ENCODE assay signal across 18 cellular contexts in genomic region chr1:22553104-22553880, GRCh38. TPM values are rescaled to one million over a fixed set of nuclear protein-coding genes. Genes with fewer than 3 reads are reported as not detected.
A peak's percentile ranks its signal among the peaks of the same experiment; 100 is the strongest.
DNase-seq lines count a peak whose midpoint lies in the region; ATAC-seq and TF ChIP-seq lines count a peak whose summit lies in the region.
"Had no signal": no experiment of that assay in that cellular context is flagged by ENCODE, and none has a peak within 500 bp of the region (broad histone marks: within the 10 kb centered on the region; RNA-seq: fewer than 3 reads in every experiment).

No MANE protein-coding gene starts in this region.

- H4K91ac ChIP-seq in neuronal stem cell (ENCODE audit: low read depth, low read length, poor library complexity): peak overlapping the region; percentile 41

- TF ChIP-seq RAD21 in SK-N-SH (IDR thresholded peaks at IDR 0.05; ENCODE audit: low read length): no peak

- POLR2A ChIA-PET in SK-N-SH (lab: Yijun Ruan, JAX): no interaction called here

- H3K4me1 ChIP-seq in SK-N-SH (ENCODE audit: control insufficient read depth in 1 of 2, insufficient read depth in 2 of 2, low read depth in 1 of 2, low read length in 1 of 2): peaks cover 0 to 43% of the 10 kb centered on the region in 2 experiments; a peak in 1 of 4 replicates
- no peaks in the 10 kb centered on the region for H3K4me1 ChIP-seq in colonic mucosa
- peaks cover 14 to 21% of the 10 kb centered on the region in 2 donors for H3K4me1 ChIP-seq in neuronal stem cell (ENCODE audit: control insufficient read depth in 2 of 2, insufficient read depth in 1 of 2, low read depth in 1 of 2, low read length in 2 of 2)
- H3K4me1 ChIP-seq: BLaER1, Caco-2 had no signal

- H3K36me3 ChIP-seq in SK-N-SH (replicated peaks in 1 of 2; ENCODE audit: control insufficient read depth in 1 of 2, insufficient read depth in 2 of 2, low read length in 1 of 2): no peaks in the 10 kb centered on the region
- H3K36me3 ChIP-seq in colonic mucosa: no peaks in the 10 kb centered on the region
- no peaks in the 10 kb centered on the region for H3K36me3 ChIP-seq in neuronal stem cell (replicated peaks in 1 of 2; ENCODE audit: control insufficient read depth in 2 of 2, insufficient read depth in 2 of 2, low read length in 2 of 2)
- H3K36me3 ChIP-seq: BLaER1 had no signal

- H3K27me3 ChIP-seq in SK-N-SH (ENCODE audit: insufficient read depth) (no peaks in the 10 kb centered on the region; the same call in 1 of the 2 replicates), colonic mucosa (peaks cover 10% of the 10 kb centered on the region), neuronal stem cell (ENCODE audit: control insufficient read depth in 3 of 3, insufficient read depth in 3 of 3, low read depth in 1 of 3, low read length in 3 of 3) (peaks cover 0 to 86% (median 17%) of the 10 kb centered on the region in 3 experiments)

- H3K27ac ChIP-seq in SK-N-SH (ENCODE audit: low read depth in 2 of 2, low read length in 1 of 2) (0 out of 4 replicates have a peak overlapping the region, but pooled peaks of 1 of the 2 experiments have one; percentile 14), colonic mucosa (no peak overlapping the region), neuronal stem cell (replicated peaks; ENCODE audit: low read length) (no peak overlapping the region)
- H3K27ac ChIP-seq: 22Rv1, BLaER1, GM23248 had no signal

- no peaks in the 10 kb centered on the region for H4K20me1 ChIP-seq in SK-N-SH (ENCODE audit: insufficient read depth)
- H4K20me1 ChIP-seq: BLaER1 had no signal

- H3K4ac ChIP-seq in neuronal stem cell (ENCODE audit: low read length): no peak overlapping the region

- ATAC-seq in SK-N-SH treated with all-trans-retinoic acid at 6 μM for 48 hours (no peak), GM18867 (IDR thresholded peaks at IDR 0.05; ENCODE audit: unreplicated experiment) (no peak), GM18873 (IDR thresholded peaks at IDR 0.05; ENCODE audit: low FRiP score, unreplicated experiment) (no peak)

- H3K14ac ChIP-seq in neuronal stem cell (ENCODE audit: low read length): peak overlapping the region; percentile 28

- no peaks in the 10 kb centered on the region for H3K79me2 ChIP-seq in SK-N-SH (ENCODE audit: insufficient read depth)

- H3K9me3 ChIP-seq in SK-N-SH: no peaks in the 10 kb centered on the region
- H3K9me3 ChIP-seq in colonic mucosa: no peaks in the 10 kb centered on the region
- no peaks in the 10 kb centered on the region for H3K9me3 ChIP-seq in neuronal stem cell (replicated peaks in 1 of 2; ENCODE audit: control insufficient read depth in 2 of 2, insufficient read depth in 1 of 2, low read depth in 1 of 2, low read length in 2 of 2)
- H3K9me3 ChIP-seq: BLaER1, Caco-2 had no signal

- no peak overlapping the region for H2BK5ac ChIP-seq in neuronal stem cell (ENCODE audit: low read length)

- no peak for TF ChIP-seq CTCF in SK-N-SH (IDR thresholded peaks at IDR 0.05)
- TF ChIP-seq CTCF in colonic mucosa (IDR thresholded peaks at IDR 0.05): no peak

- peak overlapping the region; percentile 67 for H3K23ac ChIP-seq in neuronal stem cell (ENCODE audit: low read depth, low read length, poor library complexity)

- H3K4me3 ChIP-seq in SK-N-SH (ENCODE audit: low read depth in 2 of 2, low read length in 1 of 2) (no peak overlapping the region), colonic mucosa (no peak overlapping the region), neuronal stem cell (ENCODE audit: low read length in 2 of 2) (no peak overlapping the region)
- H3K4me3 ChIP-seq: BLaER1, GM23248, K562 had no signal

- intact Hi-C loops in colonic mucosa (cut with DNase I): no loop called here

- 51% methylated on average over 17 of the region's 18 CpGs for WGBS in SK-N-SH (ENCODE audit: low lambda C conversion rate)
- no CpG with 5 or more reads among the region's 18 CpGs for WGBS in neuronal stem cell (ENCODE audit: extremely low coverage in 2 of 2, insufficient read length in 2 of 2, insufficient replicate concordance in 1 of 2), 2 donors

- H2BK120ac ChIP-seq in neuronal stem cell (ENCODE audit: low read depth, low read length): no peak overlapping the region

- peak overlapping the region; percentile 41 for H3K18ac ChIP-seq in neuronal stem cell (ENCODE audit: low read length)

- H2AFZ ChIP-seq in SK-N-SH (ENCODE audit: low read depth) (no peak overlapping the region), neuronal stem cell (ENCODE audit: low read length) (no peak overlapping the region)
- H2AFZ ChIP-seq: GM23248 had no signal

- no peaks in the 10 kb centered on the region for H3K9me2 ChIP-seq in SK-N-SH

- H3F3A ChIP-seq in SK-N-SH (replicated peaks; ENCODE audit: insufficient read depth): no peaks in the 10 kb centered on the region

- peaks cover 2% of the 10 kb centered on the region for H3K79me1 ChIP-seq in neuronal stem cell (ENCODE audit: low read depth, low read length)

- DNase-seq in SK-N-SH (peak; percentile 65), colonic mucosa (peak; percentile 50), neuronal stem cell (ENCODE audit: low spot score) (no peak), anterior cingulate cortex (lab: John Stamatoyannopoulos, UW) (no peak)
- no peak for DNase-seq in stimulated activated CD4-positive, alpha-beta T cell treated with anti-CD3 and anti-CD28 coated beads, Interleukin-15, amount 100 ng/mL, for 24 hours
- DNase-seq: Caco-2; CD8-positive, alpha-beta memory T cell; DND-41; GDM1; GM23248; H7 had no signal

- H3K9ac ChIP-seq in SK-N-SH (no peak overlapping the region), colonic mucosa (ENCODE audit: low read depth in 2 of 2, low read length in 2 of 2) (no peak overlapping the region), neuronal stem cell (ENCODE audit: low read depth, low read length, poor library complexity) (peak overlapping the region; percentile 12)
- H3K9ac ChIP-seq: BLaER1, GM23248 had no signal

- H3K4me2 ChIP-seq in SK-N-SH (no peak overlapping the region), neuronal stem cell (ENCODE audit: insufficient read depth, low read length, poor library complexity, severe bottlenecking) (no peak overlapping the region)
- H3K4me2 ChIP-seq: BLaER1 had no signal

- peak overlapping the region; percentile 78 for H2AK5ac ChIP-seq in neuronal stem cell (ENCODE audit: low read depth, low read length)

- no peak overlapping the region for H2BK15ac ChIP-seq in neuronal stem cell (ENCODE audit: low read length)

- no peak overlapping the region for H2BK12ac ChIP-seq in neuronal stem cell (ENCODE audit: low read length)

- no peak for TF ChIP-seq EP300 in SK-N-SH (IDR thresholded peaks at IDR 0.05; ENCODE audit: borderline replicate concordance in 1 of 2, low read depth in 1 of 2, low read length in 1 of 2)

- CTCF ChIA-PET in SK-N-SH (lab: Yijun Ruan, JAX): interaction anchor here (1.6 kb wide), 1 partner anchor 9 kb away, joined by 5 read pairs; no protein-coding TSS in a partner anchor

- H4K8ac ChIP-seq in neuronal stem cell (ENCODE audit: low read depth, low read length): no peak overlapping the region

TF ChIP-seq in SK-N-SH, 30 proteins besides CTCF, POLR2A, EP300 and RAD21:
- TF ChIP-seq JUND (IDR thresholded peaks at IDR 0.05): no peak

TF ChIP-seq in SK-N-SH treated with all-trans-retinoic acid at 6 μM for 48 hours, 23 proteins besides CTCF, POLR2A, EP300 and RAD21 (continues in another document):
- TF ChIP-seq ISL1 (CRISPR knock-in tag; IDR thresholded peaks at IDR 0.05) (no peak), TOX (CRISPR knock-in tag; IDR thresholded peaks at IDR 0.05; ENCODE audit: borderline replicate concordance) (no peak), OSR1 (CRISPR knock-in tag; IDR thresholded peaks at IDR 0.05) (no peak), CREB5 (CRISPR knock-in tag; IDR thresholded peaks at IDR 0.05; ENCODE audit: low read depth) (no peak), CSRNP3 (CRISPR knock-in tag; IDR thresholded peaks at IDR 0.05) (no peak)
- TF ChIP-seq, protein P1, sequence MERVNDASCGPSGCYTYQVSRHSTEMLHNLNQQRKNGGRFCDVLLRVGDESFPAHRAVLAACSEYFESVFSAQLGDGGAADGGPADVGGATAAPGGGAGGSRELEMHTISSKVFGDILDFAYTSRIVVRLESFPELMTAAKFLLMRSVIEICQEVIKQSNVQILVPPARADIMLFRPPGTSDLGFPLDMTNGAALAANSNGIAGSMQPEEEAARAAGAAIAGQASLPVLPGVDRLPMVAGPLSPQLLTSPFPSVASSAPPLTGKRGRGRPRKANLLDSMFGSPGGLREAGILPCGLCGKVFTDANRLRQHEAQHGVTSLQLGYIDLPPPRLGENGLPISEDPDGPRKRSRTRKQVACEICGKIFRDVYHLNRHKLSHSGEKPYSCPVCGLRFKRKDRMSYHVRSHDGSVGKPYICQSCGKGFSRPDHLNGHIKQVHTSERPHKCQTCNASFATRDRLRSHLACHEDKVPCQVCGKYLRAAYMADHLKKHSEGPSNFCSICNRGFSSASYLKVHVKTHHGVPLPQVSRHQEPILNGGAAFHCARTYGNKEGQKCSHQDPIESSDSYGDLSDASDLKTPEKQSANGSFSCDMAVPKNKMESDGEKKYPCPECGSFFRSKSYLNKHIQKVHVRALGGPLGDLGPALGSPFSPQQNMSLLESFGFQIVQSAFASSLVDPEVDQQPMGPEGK (CRISPR knock-in tag; IDR thresholded peaks at IDR 0.05; ENCODE audit: borderline replicate concordance): no peak

RNA-seq across cellular contexts. Expression of gene EPHA8, which starts 10.0 kb away (rescaled TPM):
- 0.02 and 0.18 TPM in 2 replicates for polyA plus RNA-seq in SK-N-SH (2012; rRNA removed)
- polyA plus RNA-seq in SK-N-SH (2012; cell fraction: cytosol; rRNA removed): 0.08 and 0.17 TPM in 2 replicates
- polyA plus RNA-seq in SK-N-SH (2012; cell fraction: nucleus; rRNA removed): 0.13 and 0.38 TPM in 2 replicates
- not detected for total RNA-seq in colonic mucosa
- 0.03 TPM for polyA plus RNA-seq in neuronal stem cell (2013, experiment 1 of 2)
- 0.04 TPM for polyA plus RNA-seq in neuronal stem cell (2013, experiment 2 of 2)
- total RNA-seq: A673; Caco-2; CD8-positive, alpha-beta memory T cell; GM23248; K562 had no signal
- polyA plus RNA-seq: CD8-positive, alpha-beta memory T cell; GM23248; K562 had no signal

Comparison
In these comparisons a context has a peak if more than half of its experiments do, and no peak if none do; other contexts are left out.
1. DNase-seq: peak in SK-N-SH (single experiment) and colonic mucosa (single experiment); none in neuronal stem cell (single experiment), stimulated activated CD4-positive, alpha-beta T cell treated with anti-CD3 and anti-CD28 coated beads, Interleukin-15, amount 100 ng/mL, for 24 hours (single experiment) and anterior cingulate cortex (0 of 58).